8 cellular contexts compared by ENCODE assay signal in genomic region chr10:110304394-110304779, GRCh38. TPM values are rescaled to one million over a fixed set of nuclear protein-coding genes. Genes with fewer than 3 reads are reported as not detected.
DNase-seq lines count a peak whose midpoint lies in the region; ATAC-seq, FAIRE-seq and TF ChIP-seq lines count a peak whose summit lies in the region.

No MANE protein-coding gene starts in this region.

- no peaks in the 10 kb centered on the region for H3K36me3 Mint-ChIP-seq in glutamatergic neuron (ENCODE audit: unreplicated experiment)

- no peak for DNase-seq in A673 (ENCODE audit: low spot score)
- no peak for DNase-seq in WERI-Rb-1
- DNase-seq in glutamatergic neuron: no peak
- DNase-seq in H54 (ENCODE audit: insufficient read length, low spot score): no peak
- no peak for DNase-seq in iPS-NIHi7 (ENCODE audit: extremely low spot score)

- peak overlapping the region; percentile 91 for H3K4me3 Mint-ChIP-seq in glutamatergic neuron (ENCODE audit: unreplicated experiment)

- H3K9me3 ChIP-seq in A673 (ENCODE audit: low read depth, low read length, poor library complexity, severe bottlenecking) (no peaks in the 10 kb centered on the region), WERI-Rb-1 (ENCODE audit: severe bottlenecking) (no peaks in the 10 kb centered on the region)

- CTCF ChIA-PET in A673 (lab: Charles Lee): interaction anchor here (0.6 to 0.7 kb wide), 3 partner anchors 77 to 284 kb away, joined by 5 to 10 read pairs (median 6); no protein-coding TSS in a partner anchor

- TF ChIP-seq CTCF in A673 (conservative IDR thresholded peaks at IDR 0.05; ENCODE audit: low read depth, low read length): no peak
- no peak for TF ChIP-seq CTCF in WERI-Rb-1 (IDR thresholded peaks at IDR 0.05; ENCODE audit: low read depth, low read length)
- TF ChIP-seq CTCF in glutamatergic neuron (IDR thresholded peaks at IDR 0.05; ENCODE audit: partially characterized antibody, unreplicated experiment): no peak

- peak overlapping the region; percentile 81 for H3K4me3 ChIP-seq in A673 (ENCODE audit: low read depth, low read length, poor library complexity, severe bottlenecking)
- peak overlapping the region; percentile 68 for H3K4me3 ChIP-seq in WERI-Rb-1 (ENCODE audit: low read depth, low read length)
- H3K4me3 ChIP-seq in rectal smooth muscle tissue (ENCODE audit: low read length): peak overlapping the region; percentile 71

- BruUV-seq in A673 (replicated peaks; lab: Mats Ljungman, UMichigan): no TSS peak

- TF ChIP-seq POLR2A in H54 (IDR thresholded peaks at IDR 0.05; ENCODE audit: low read depth, low read length): no peak

- H3K9ac ChIP-seq in rectal smooth muscle tissue (ENCODE audit: low read length): peak overlapping the region; percentile 39

- POLR2A ChIA-PET in A673 (lab: Charles Lee; ENCODE audit: low non-redundant PET): interaction anchor here (0.7 kb wide), 1 partner anchor 103 kb away, joined by 3 read pairs; no protein-coding TSS in a partner anchor

- H3K27ac ChIP-seq in A673 (ENCODE audit: low read depth, low read length, poor library complexity, severe bottlenecking) (peak overlapping the region; percentile 95), WERI-Rb-1 (peak overlapping the region; percentile 93), rectal smooth muscle tissue (ENCODE audit: low read depth, low read length) (peak overlapping the region; percentile 92)

- H3K36me3 ChIP-seq in A673 (ENCODE audit: insufficient read depth, low read length, poor library complexity, severe bottlenecking) (peaks cover 40% of the 10 kb centered on the region), WERI-Rb-1 (peaks cover 44% of the 10 kb centered on the region), rectal smooth muscle tissue (ENCODE audit: control insufficient read depth, insufficient read depth, low read length) (peaks cover 8% of the 10 kb centered on the region)

- H3K4me1 ChIP-seq in A673 (ENCODE audit: insufficient read depth, low read length, poor library complexity, severe bottlenecking) (peaks cover 63% of the 10 kb centered on the region), rectal smooth muscle tissue (ENCODE audit: control insufficient read depth, insufficient read depth, low read length) (peaks cover 14% of the 10 kb centered on the region)

- H3K27me3 ChIP-seq in A673 (replicated peaks; ENCODE audit: insufficient read depth, low read depth, low read length, poor library complexity) (no peaks in the 10 kb centered on the region), WERI-Rb-1 (ENCODE audit: insufficient read depth, low read depth, severe bottlenecking) (no peaks in the 10 kb centered on the region), rectal smooth muscle tissue (ENCODE audit: control insufficient read depth, insufficient read depth, low read length) (no peaks in the 10 kb centered on the region)

- peaks cover 11% of the 10 kb centered on the region for H3K4me1 Mint-ChIP-seq in glutamatergic neuron (ENCODE audit: low read depth, unreplicated experiment)

- H3K27me3 Mint-ChIP-seq in glutamatergic neuron (ENCODE audit: unreplicated experiment): peaks cover 1% of the 10 kb centered on the region

- FAIRE-seq in H54 (lab: Jason Lieb, UNC): no peak

- H3K27ac Mint-ChIP-seq in glutamatergic neuron (ENCODE audit: unreplicated experiment): peak overlapping the region; percentile 89

- ATAC-seq in GM18520 (IDR thresholded peaks at IDR 0.05; ENCODE audit: unreplicated experiment) (peak; percentile 13), HG03064 (IDR thresholded peaks at IDR 0.05; ENCODE audit: low read depth, unreplicated experiment) (peak; percentile 38)

- H3K9me3 Mint-ChIP-seq in glutamatergic neuron (ENCODE audit: unreplicated experiment): no peaks in the 10 kb centered on the region

- intact Hi-C loops in A673 (cut with micrococcal nuclease; ENCODE audit: unreplicated experiment): loop anchor here (10.0 kb wide), 1 partner anchor 610 kb away; the partner anchor contains the start of genes BBIP1 and SHOC2

RNA-seq across cellular contexts. Expression of gene SMNDC1, which starts 0.3 kb away (rescaled TPM):
- total RNA-seq in A673 (2021) (53.1 and 57.8 TPM in 2 replicates), glutamatergic neuron (ENCODE audit: unreplicated experiment) (37.1 TPM)
